In the genomic region with DNA sequence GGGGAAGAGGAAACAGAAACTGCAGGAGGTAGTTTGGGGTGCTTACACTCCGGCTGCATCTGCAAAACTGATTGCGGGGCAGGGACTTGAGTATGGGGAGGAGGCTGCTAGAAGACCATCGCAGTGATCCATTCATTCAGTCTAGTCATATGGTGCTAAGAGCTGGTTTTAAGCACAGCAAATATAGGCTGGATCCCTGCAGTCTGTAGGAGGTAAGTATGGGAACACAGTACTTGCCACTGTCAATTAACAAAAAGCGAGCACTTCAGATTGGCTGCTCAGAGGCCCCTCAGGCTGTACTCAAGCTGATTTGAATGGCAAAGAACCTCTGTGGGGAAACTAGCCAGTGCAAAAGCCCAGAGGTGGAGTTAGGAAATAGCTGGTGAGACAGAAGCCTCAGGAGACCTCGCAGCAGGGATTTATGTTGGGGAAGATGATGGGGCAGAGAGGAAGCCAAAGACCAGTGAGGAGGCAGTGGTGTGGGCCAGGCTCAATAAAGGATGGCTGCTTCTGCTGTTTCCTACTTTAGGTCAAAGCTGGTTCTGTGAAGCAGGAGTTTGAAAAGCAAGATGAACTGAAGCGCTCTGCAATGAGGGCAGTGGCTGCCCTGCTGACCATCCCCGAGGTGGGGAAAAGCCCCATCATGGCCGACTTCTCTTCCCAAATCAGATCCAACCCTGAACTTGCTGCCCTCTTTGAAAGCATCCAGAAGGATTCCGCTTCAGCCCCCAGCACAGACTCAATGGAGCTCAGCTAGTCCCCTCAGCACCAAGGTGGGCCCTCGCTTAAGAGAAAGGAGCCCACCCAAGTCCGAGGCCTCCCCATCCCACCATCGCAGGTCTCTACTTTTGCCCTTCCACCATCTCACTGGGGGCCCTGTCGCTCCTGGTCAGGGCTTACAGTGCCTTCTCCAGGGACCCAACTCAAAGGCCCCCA, we compare ENCODE assay signal across 13 cellular contexts. TPM values are rescaled to one million over a fixed set of nuclear protein-coding genes. Genes with fewer than 3 reads are reported as not detected.
DNase-seq lines count a peak whose midpoint lies in the region; ATAC-seq and TF ChIP-seq lines count a peak whose summit lies in the region.
"Had no signal": no experiment of that assay in that cellular context is flagged by ENCODE, and none has a peak within 500 bp of the region (broad histone marks: within the 10 kb centered on the region; RNA-seq: fewer than 3 reads in every experiment).

No MANE protein-coding gene starts in this region.

- no peaks in the 10 kb centered on the region for H3K27me3 ChIP-seq in CD4-positive, alpha-beta T cell (ENCODE audit: control insufficient read depth, insufficient read depth, low read length)
- H3K27me3 ChIP-seq in brain microvascular endothelial cell (replicated peaks) = no peaks in the 10 kb centered on the region
- H3K27me3 ChIP-seq: ovary had no signal

- intact Hi-C loops in CD4-positive, alpha-beta T cell (cut with DNase I, micrococcal nuclease) = loop anchor here in 1 of 2 experiments (10.0 kb wide), 1 partner anchor 279 kb away; a partner anchor contains a TSS

- POLR2A ChIA-PET in CD4-positive, alpha-beta T cell (lab: Charles Lee) = interaction anchor here (1.0 to 2.7 kb wide), 4 partner anchors 8 to 23 kb away, joined by 3 to 34 read pairs (median 6); a partner anchor contains a TSS
- POLR2A ChIA-PET in T-cell (lab: Charles Lee) = interaction anchor here (0.6 to 1.0 kb wide), 3 partner anchors 8 to 11 kb away, joined by 3 to 4 read pairs (median 3); a partner anchor contains a TSS

- ATAC-seq in CD4-positive, alpha-beta T cell (ENCODE audit: poor library complexity) = peak; percentile 5
- peak in 2 of 4 experiments; percentile 7 to 16 for ATAC-seq in T-cell (replicated peaks in 1 of 4)
- no peak for ATAC-seq in HG02870 (IDR thresholded peaks at IDR 0.05; ENCODE audit: unreplicated experiment)

- H3K4me3 Mint-ChIP-seq in CD4-positive, alpha-beta T cell = no peak overlapping the region
- H3K4me3 Mint-ChIP-seq in T-cell = no peak overlapping the region
- H3K4me3 Mint-ChIP-seq: central memory CD8-positive, alpha-beta T cell had no signal

- peaks cover 18% of the 10 kb centered on the region for H3K4me1 Mint-ChIP-seq in CD4-positive, alpha-beta T cell (ENCODE audit: low read depth)
- H3K4me1 Mint-ChIP-seq in T-cell = peaks cover 17 to 19% (median 18%) of the 10 kb centered on the region in 3 donors

- TF ChIP-seq CTCF in CD4-positive, alpha-beta T cell (IDR thresholded peaks at IDR 0.05) = no peak
- TF ChIP-seq CTCF in brain microvascular endothelial cell (IDR thresholded peaks at IDR 0.05; ENCODE audit: low read depth, low read length, missing control alignments) = no peak

- CTCF ChIA-PET in CD4-positive, alpha-beta T cell (lab: Charles Lee) = interaction anchor here (1.7 to 3.5 kb wide), 3 partner anchors 8 to 47 kb away, joined by 3 to 18 read pairs (median 4); a partner anchor contains a TSS
- CTCF ChIA-PET in T-cell (lab: Charles Lee) = interaction anchor here in 1 of 2 donors (0.9 kb wide), 1 partner anchor 9 kb away, joined by 3 read pairs; no protein-coding TSS in a partner anchor

- DNase-seq in CD4-positive, alpha-beta T cell = no peak
- no peak for DNase-seq in T-cell
- DNase-seq in fibroblast of peridontal ligament (ENCODE audit: extremely low read depth) = peak; percentile 62
- DNase-seq in HuH-7 (ENCODE audit: low spot score) = no peak
- DNase-seq in G401 (ENCODE audit: low spot score) = no peak
- no peak for DNase-seq in brain microvascular endothelial cell
- DNase-seq: left cardiac atrium; NCI-H2081; ovary; stimulated activated naive CD4-positive, alpha-beta T cell treated with Interleukin-2 at 50 U/mL for 16 hours had no signal

- H3K27ac Mint-ChIP-seq in CD4-positive, alpha-beta T cell = peak overlapping the region; percentile 2
- peak overlapping the region; percentile 1 to 52 for H3K27ac Mint-ChIP-seq in T-cell

- in situ Hi-C loops in G401 (cut with HindIII; ENCODE audit: low sequenced_read_pairs) = no loop called here
- in situ Hi-C loops in brain microvascular endothelial cell (cut with HindIII; ENCODE audit: low pct_ligation_motif_present, low sequenced_read_pairs) = no loop called here

- H3K36me3 Mint-ChIP-seq in CD4-positive, alpha-beta T cell (ENCODE audit: low read depth) = peaks cover 83% of the 10 kb centered on the region
- peaks cover 43% of the 10 kb centered on the region for H3K36me3 Mint-ChIP-seq in T-cell

- peaks cover 71% of the 10 kb centered on the region for H3K36me3 ChIP-seq in brain microvascular endothelial cell (replicated peaks)
- H3K36me3 ChIP-seq: ovary had no signal

- H3K27ac ChIP-seq in CD4-positive, alpha-beta T cell (ENCODE audit: low read depth, low read length) = no peak overlapping the region
- H3K27ac ChIP-seq in brain microvascular endothelial cell = no peak overlapping the region
- H3K27ac ChIP-seq: ovary had no signal

- peak; percentile 27 for TF ChIP-seq POLR2A in GM15510 (IDR thresholded peaks at IDR 0.05; ENCODE audit: borderline replicate concordance, extremely low read depth, insufficient read length)

- H3K4me3 ChIP-seq in brain microvascular endothelial cell (ENCODE audit: low read depth, low read length) = no peak overlapping the region
- H3K4me3 ChIP-seq: ovary had no signal

- no peaks in the 10 kb centered on the region for H3K9me3 Mint-ChIP-seq in CD4-positive, alpha-beta T cell
- no peaks in the 10 kb centered on the region for H3K9me3 Mint-ChIP-seq in T-cell
- H3K9me3 Mint-ChIP-seq: central memory CD8-positive, alpha-beta T cell had no signal

- H3K9me3 ChIP-seq in CD4-positive, alpha-beta T cell (ENCODE audit: control insufficient read depth, low read length) = no peaks in the 10 kb centered on the region
- H3K9me3 ChIP-seq: ovary had no signal

- H3K27me3 Mint-ChIP-seq in CD4-positive, alpha-beta T cell = no peaks in the 10 kb centered on the region
- H3K27me3 Mint-ChIP-seq in T-cell = no peaks in the 10 kb centered on the region
- H3K27me3 Mint-ChIP-seq: central memory CD8-positive, alpha-beta T cell had no signal

RNA-seq across cellular contexts. Expression of a gene that starts 7.9 kb away (rescaled TPM):
- 1,000 to 10,000 TPM; 4,308 to 4,667 TPM for total RNA-seq in CD4-positive, alpha-beta T cell
- 1,000 to 10,000 TPM; 3,117 to 3,787 (median 3,363) TPM for total RNA-seq in T-cell
- 2,015 and 2,172 TPM in 2 replicates for total RNA-seq in G401 (2014; rRNA removed; shearing (Covaris generic))

RNA-seq across cellular contexts. Expression of a gene that starts 37.0 kb away (rescaled TPM):
- total RNA-seq in CD4-positive, alpha-beta T cell = 1 to 10 TPM; 3.5 to 6.0 TPM
- total RNA-seq in T-cell = 1 to 10 TPM; 2.1 to 5.9 (median 3.2) TPM
- total RNA-seq in G401 (2014; rRNA removed; shearing (Covaris generic)) = 19.2 and 20.2 TPM in 2 replicates
